ENCODE assay signal across 8 cellular contexts in the genomic region with DNA sequence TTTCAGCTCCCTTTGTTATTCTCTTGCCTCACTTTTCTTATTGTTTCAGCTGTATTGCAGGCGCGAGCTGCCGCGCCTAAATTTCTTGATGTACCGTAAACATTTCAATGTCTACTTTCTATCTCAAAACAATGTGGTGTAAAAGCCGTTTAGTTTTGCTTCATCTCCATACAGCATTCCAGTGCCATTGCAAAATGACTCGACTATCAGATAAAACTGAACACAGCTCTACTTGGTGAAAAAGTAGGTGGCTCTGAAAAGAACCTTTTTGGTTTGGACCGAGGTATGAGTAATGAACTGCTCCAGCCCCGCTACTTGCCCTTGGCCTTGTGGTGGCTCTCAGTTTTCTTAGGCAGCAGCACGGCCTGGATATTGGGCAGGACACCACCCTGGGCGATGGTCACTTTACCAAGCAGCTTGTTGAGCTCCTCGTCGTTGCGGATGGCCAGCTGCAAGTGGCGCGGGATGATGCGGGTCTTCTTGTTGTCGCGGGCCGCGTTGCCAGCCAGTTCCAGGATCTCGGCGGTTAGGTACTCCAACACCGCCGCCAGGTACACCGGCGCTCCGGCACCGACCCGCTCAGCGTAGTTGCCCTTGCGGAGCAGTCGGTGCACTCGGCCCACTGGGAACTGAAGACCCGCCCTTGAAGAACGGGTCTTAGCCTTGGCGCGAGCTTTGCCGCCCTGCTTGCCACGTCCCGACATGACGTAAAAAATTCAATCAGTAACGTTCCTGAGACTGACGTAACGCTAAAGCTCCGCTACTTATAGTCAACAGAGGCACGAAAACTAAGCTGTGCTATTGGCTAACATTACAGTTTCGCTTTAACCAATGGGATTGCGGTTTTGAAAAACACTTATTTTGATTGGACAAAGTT.
DNase-seq lines count a peak whose midpoint lies in the region; ATAC-seq and TF ChIP-seq lines count a peak whose summit lies in the region.

No MANE protein-coding gene starts in this region.

- H3K36me3 Mint-ChIP-seq in WTC11 = no peaks in the 10 kb centered on the region

- peaks cover 13 to 57% (median 30%) of the 10 kb centered on the region in 6 donors for H3K4me1 ChIP-seq in spleen

- H3K4me1 Mint-ChIP-seq in WTC11 = peaks cover 30% of the 10 kb centered on the region

- in situ Hi-C loops in GM18951 (cut with MboI; ENCODE audit: low sequenced_read_pairs, unreplicated experiment) = no loop called here

- H3K9me3 ChIP-seq in spleen = no peaks in the 10 kb centered on the region

- H3K27ac Mint-ChIP-seq in WTC11 = no peak overlapping the region

- no peaks in the 10 kb centered on the region for H3K27me3 ChIP-seq in spleen (replicated peaks in 1 of 7)

- no peak overlapping the region for H3K4me3 Mint-ChIP-seq in WTC11

- H3K9me3 Mint-ChIP-seq in WTC11 = no peaks in the 10 kb centered on the region

- POLR2A ChIA-PET in WTC11 (lab: Charles Lee) = interaction anchor here (0.6 to 11.2 kb wide), 45 partner anchors 9 to 1811 kb away, joined by 3 to 729 read pairs (median 5); a partner anchor contains a TSS

- no peak for TF ChIP-seq CTCF in WTC11 (IDR thresholded peaks at IDR 0.05)
- TF ChIP-seq CTCF in spleen (IDR thresholded peaks at IDR 0.05 in 8 of 11, conservative IDR thresholded peaks at IDR 0.05 in 3 of 11) = peak in 1 of 11 experiments; percentile 4

- DNase-seq in AG20443 (ENCODE audit: low spot score) (peak; percentile 87), NCI-H2196 treated with DMSO at 0.1 percent for 48 hours (lab: John Stamatoyannopoulos, UW; ENCODE audit: unreplicated experiment) (peak; percentile 96), WTC11 (ENCODE audit: low spot score) (peak; percentile 84), cerebellar cortex (ENCODE audit: low spot score) (peak; percentile 99), inferior parietal cortex (ENCODE audit: extremely low spot score) (peak; percentile 99), spleen (peak; percentile 96)

- ATAC-seq in HG03139 (IDR thresholded peaks at IDR 0.05; ENCODE audit: unreplicated experiment) (peak; percentile 60), WTC11 (peak; percentile 84)

- intact Hi-C loops in spleen (cut with DNase I; ENCODE audit: low total_unique reads) = no loop called here

- TF ChIP-seq POLR2A in GM18951 (IDR thresholded peaks at IDR 0.05; ENCODE audit: extremely low read depth, insufficient read depth, insufficient read length) = peak; percentile 89
- TF ChIP-seq POLR2A in spleen (IDR thresholded peaks at IDR 0.05) = peak; percentile 90 to 97 (median 92)

- peak overlapping the region; percentile 98 to 100 (median 99) for H3K27ac ChIP-seq in spleen

- CTCF ChIA-PET in WTC11 (lab: Charles Lee) = interaction anchor here (1.6 to 2.6 kb wide), 2 partner anchors 27 to 57 kb away, joined by 8 to 12 read pairs; a partner anchor contains a TSS

- H3K27me3 Mint-ChIP-seq in WTC11 (ENCODE audit: low read depth) = no peaks in the 10 kb centered on the region

- H3K4me3 ChIP-seq in spleen = peak overlapping the region; percentile 44 to 76 (median 50)

- 0 to 1% (median 0%) methylated on average over 39 to 49 of the region's 49 CpGs for WGBS in spleen, 5 donors

- H3K36me3 ChIP-seq in spleen = peaks cover 0 to 7% (median 0%) of the 10 kb centered on the region in 6 donors

TF ChIP-seq in WTC11, 78 proteins besides CTCF, POLR2A, EP300 and RAD21 (continues in another document):
- TF ChIP-seq ZBTB21 (CRISPR knock-in tag; IDR thresholded peaks at IDR 0.05; ENCODE audit: borderline replicate concordance) (no peak; the same call in 1 of the 2 replicates), SOX15 (CRISPR knock-in tag; IDR thresholded peaks at IDR 0.05) (no peak), ZNF121 (CRISPR knock-in tag; IDR thresholded peaks at IDR 0.05) (no peak), ZNF416 (CRISPR knock-in tag; IDR thresholded peaks at IDR 0.05) (0 out of 2 replicates have a peak, but pooled peaks have one; percentile 36), IRF2 (CRISPR knock-in tag; IDR thresholded peaks at IDR 0.05; ENCODE audit: borderline replicate concordance, low read depth) (no peak; the same call in 1 of the 2 replicates), JAZF1 (CRISPR knock-in tag; IDR thresholded peaks at IDR 0.05) (no peak), ZNF232 (CRISPR knock-in tag; IDR thresholded peaks at IDR 0.05) (no peak), TP53 (CRISPR knock-in tag; IDR thresholded peaks at IDR 0.05) (no peak), FOXP1 (CRISPR knock-in tag; IDR thresholded peaks at IDR 0.05; ENCODE audit: borderline replicate concordance) (peak; percentile 95), ZNF317 (CRISPR knock-in tag; IDR thresholded peaks at IDR 0.05; ENCODE audit: borderline replicate concordance, low read depth) (no peak), ZNF138 (CRISPR knock-in tag; conservative IDR thresholded peaks at IDR 0.05) (no peak), CBFB (CRISPR knock-in tag; IDR thresholded peaks at IDR 0.05; ENCODE audit: low read depth) (no peak), CREM (CRISPR knock-in tag; IDR thresholded peaks at IDR 0.05) (peak; percentile 77; the same call in 1 of the 2 replicates)
- TF ChIP-seq, protein P1, sequence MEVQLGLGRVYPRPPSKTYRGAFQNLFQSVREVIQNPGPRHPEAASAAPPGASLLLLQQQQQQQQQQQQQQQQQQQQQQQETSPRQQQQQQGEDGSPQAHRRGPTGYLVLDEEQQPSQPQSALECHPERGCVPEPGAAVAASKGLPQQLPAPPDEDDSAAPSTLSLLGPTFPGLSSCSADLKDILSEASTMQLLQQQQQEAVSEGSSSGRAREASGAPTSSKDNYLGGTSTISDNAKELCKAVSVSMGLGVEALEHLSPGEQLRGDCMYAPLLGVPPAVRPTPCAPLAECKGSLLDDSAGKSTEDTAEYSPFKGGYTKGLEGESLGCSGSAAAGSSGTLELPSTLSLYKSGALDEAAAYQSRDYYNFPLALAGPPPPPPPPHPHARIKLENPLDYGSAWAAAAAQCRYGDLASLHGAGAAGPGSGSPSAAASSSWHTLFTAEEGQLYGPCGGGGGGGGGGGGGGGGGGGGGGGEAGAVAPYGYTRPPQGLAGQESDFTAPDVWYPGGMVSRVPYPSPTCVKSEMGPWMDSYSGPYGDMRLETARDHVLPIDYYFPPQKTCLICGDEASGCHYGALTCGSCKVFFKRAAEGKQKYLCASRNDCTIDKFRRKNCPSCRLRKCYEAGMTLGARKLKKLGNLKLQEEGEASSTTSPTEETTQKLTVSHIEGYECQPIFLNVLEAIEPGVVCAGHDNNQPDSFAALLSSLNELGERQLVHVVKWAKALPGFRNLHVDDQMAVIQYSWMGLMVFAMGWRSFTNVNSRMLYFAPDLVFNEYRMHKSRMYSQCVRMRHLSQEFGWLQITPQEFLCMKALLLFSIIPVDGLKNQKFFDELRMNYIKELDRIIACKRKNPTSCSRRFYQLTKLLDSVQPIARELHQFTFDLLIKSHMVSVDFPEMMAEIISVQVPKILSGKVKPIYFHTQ (CRISPR knock-in tag; IDR thresholded peaks at IDR 0.05) = no peak
- TF ChIP-seq, protein P2, sequence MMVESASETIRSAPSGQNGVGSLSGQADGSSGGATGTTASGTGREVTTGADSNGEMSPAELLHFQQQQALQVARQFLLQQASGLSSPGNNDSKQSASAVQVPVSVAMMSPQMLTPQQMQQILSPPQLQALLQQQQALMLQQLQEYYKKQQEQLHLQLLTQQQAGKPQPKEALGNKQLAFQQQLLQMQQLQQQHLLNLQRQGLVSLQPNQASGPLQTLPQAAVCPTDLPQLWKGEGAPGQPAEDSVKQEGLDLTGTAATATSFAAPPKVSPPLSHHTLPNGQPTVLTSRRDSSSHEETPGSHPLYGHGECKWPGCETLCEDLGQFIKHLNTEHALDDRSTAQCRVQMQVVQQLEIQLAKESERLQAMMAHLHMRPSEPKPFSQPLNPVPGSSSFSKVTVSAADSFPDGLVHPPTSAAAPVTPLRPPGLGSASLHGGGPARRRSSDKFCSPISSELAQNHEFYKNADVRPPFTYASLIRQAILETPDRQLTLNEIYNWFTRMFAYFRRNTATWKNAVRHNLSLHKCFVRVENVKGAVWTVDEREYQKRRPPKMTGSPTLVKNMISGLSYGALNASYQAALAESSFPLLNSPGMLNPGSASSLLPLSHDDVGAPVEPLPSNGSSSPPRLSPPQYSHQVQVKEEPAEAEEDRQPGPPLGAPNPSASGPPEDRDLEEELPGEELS (CRISPR knock-in tag; IDR thresholded peaks at IDR 0.05) = peak; percentile 65
- TF ChIP-seq, protein P3, sequence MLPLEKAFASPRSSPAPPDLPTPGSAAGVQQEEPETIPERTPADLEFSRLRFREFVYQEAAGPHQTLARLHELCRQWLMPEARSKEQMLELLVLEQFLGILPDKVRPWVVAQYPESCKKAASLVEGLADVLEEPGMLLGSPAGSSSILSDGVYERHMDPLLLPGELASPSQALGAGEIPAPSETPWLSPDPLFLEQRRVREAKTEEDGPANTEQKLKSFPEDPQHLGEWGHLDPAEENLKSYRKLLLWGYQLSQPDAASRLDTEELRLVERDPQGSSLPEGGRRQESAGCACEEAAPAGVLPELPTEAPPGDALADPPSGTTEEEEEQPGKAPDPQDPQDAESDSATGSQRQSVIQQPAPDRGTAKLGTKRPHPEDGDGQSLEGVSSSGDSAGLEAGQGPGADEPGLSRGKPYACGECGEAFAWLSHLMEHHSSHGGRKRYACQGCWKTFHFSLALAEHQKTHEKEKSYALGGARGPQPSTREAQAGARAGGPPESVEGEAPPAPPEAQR (CRISPR knock-in tag; IDR thresholded peaks at IDR 0.05) = no peak
- TF ChIP-seq, protein P4, sequence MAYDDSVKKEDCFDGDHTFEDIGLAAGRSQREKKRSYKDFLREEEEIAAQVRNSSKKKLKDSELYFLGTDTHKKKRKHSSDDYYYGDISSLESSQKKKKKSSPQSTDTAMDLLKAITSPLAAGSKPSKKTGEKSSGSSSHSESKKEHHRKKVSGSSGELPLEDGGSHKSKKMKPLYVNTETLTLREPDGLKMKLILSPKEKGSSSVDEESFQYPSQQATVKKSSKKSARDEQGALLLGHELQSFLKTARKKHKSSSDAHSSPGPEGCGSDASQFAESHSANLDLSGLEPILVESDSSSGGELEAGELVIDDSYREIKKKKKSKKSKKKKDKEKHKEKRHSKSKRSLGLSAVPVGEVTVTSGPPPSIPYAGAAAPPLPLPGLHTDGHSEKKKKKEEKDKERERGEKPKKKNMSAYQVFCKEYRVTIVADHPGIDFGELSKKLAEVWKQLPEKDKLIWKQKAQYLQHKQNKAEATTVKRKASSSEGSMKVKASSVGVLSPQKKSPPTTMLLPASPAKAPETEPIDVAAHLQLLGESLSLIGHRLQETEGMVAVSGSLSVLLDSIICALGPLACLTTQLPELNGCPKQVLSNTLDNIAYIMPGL (CRISPR knock-in tag; IDR thresholded peaks at IDR 0.05) = peak; percentile 56

Comparison
In these comparisons a context has a peak if more than half of its experiments do, and no peak if none do; other contexts are left out.
1. Peak in every context shown above with its lines: DNase-seq, ATAC-seq, H3K4me3 ChIP-seq and H3K27ac ChIP-seq.